ENCODE assay signal across 28 cellular contexts in the genomic region with DNA sequence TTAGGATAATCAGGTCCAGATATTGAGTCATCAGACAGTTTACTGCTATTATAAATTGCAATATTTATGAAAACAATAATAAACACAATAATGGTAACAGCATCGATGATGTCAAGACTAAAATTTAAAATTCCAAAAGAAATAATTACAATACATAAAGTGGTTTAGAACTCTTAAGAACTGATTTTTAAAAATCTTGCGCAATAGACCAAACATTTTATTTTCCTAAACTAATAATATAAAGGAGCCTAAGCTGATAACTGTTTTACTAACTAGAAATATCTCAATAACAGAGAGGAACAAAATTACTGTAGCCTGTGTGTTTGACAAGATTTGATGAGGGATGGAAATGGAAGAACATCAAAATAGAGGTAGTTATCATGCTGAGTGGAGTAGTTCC.
"Had no signal": no experiment of that assay in that cellular context is flagged by ENCODE, and none has a peak within 500 bp of the region (broad histone marks: within the 10 kb centered on the region; RNA-seq: fewer than 3 reads in every experiment).

No MANE protein-coding gene starts in this region.

- H3K27me3 ChIP-seq: neural progenitor cell, ovary, spleen, suprapubic skin, testis, tibial artery, transverse colon, upper lobe of right lung, uterus had no signal

- H3K27ac ChIP-seq: neural progenitor cell, ovary, parathyroid adenoma, psoas muscle, skin epidermis, spleen, suprapubic skin, testis, tibial artery, transverse colon, upper lobe of right lung, uterus had no signal

- DNase-seq: natural killer cell; occipital lobe; ovary; posterior cingulate gyrus; psoas muscle; right cardiac atrium; spleen; stimulated activated CD4-positive, alpha-beta T cell treated with anti-CD3 and anti-CD28 coated beads, Interleukin-12 subunit alpha, Interleukin-12 subunit beta, amount 100 ng/mL, for 4 hours; stimulated activated CD4-positive, alpha-beta T cell treated with anti-CD3 and anti-CD28 coated beads, Interleukin-1b, Interleukin-23, amount 100 ng/mL, for 48 hours; stimulated activated CD4-positive, alpha-beta T cell treated with anti-CD3 and anti-CD28 coated beads, Interleukin-4, amount 100 ng/mL, for 1 hour; stimulated activated CD4-positive, alpha-beta T cell treated with anti-CD3 and anti-CD28 coated beads, Interleukin-4, amount 100 ng/mL, for 4 hours; stimulated activated CD8-positive, alpha-beta memory T cell treated with anti-CD3 and anti-CD28 coated beads, Interleukin-4, amount 100 ng/mL, for 48 hours; stimulated activated naive CD4-positive, alpha-beta T cell; stimulated activated naive CD8-positive, alpha-beta T cell treated with anti-CD3 and anti-CD28 coated beads, Interleukin-15, amount 100 ng/mL, for 72 hours; stimulated activated naive CD8-positive, alpha-beta T cell treated with anti-CD3 and anti-CD28 coated beads, Interleukin-15, Interleukin-2, amounts not matched to agents 100 U/mL and 50 U/mL, for 24 hours; substantia nigra; testis; tibial artery; transverse colon; upper lobe of right lung; uterus had no signal

- H2AFZ ChIP-seq: neural progenitor cell, parathyroid adenoma had no signal

- H3K4me1 ChIP-seq: neural progenitor cell, parathyroid adenoma, psoas muscle, spleen, suprapubic skin, testis, tibial artery, transverse colon, upper lobe of right lung, uterus had no signal

- H3K4me2 ChIP-seq: neural progenitor cell, smooth muscle cell had no signal

- H3K36me3 ChIP-seq: neural progenitor cell, ovary, spleen, suprapubic skin, tibial artery, transverse colon, upper lobe of right lung, uterus had no signal

- H3K9ac ChIP-seq: neural progenitor cell, parathyroid adenoma had no signal

- H3K9me3 ChIP-seq: ovary, psoas muscle, spleen, suprapubic skin, testis, tibial artery, transverse colon, upper lobe of right lung, uterus had no signal

- H3K4me3 ChIP-seq: neural progenitor cell, ovary, psoas muscle, skin epidermis, smooth muscle cell, spleen, suprapubic skin, testis, tibial artery, transverse colon, upper lobe of right lung, uterus had no signal

- ATAC-seq: natural killer cell; psoas muscle; right cardiac atrium; sciatic nerve; stimulated activated memory B cell treated with anti-CD40 and anti-IgM and Interleukin-4, amounts not matched to agents 10 μg/mL and 1 μg/mL and 100 μg/mL, for 72 hours; stimulated activated naive CD8-positive, alpha-beta T cell treated with anti-CD3 and anti-CD28 coated beads, Interleukin-15, amount 100 ng/mL, for 72 hours; stimulated activated naive CD8-positive, alpha-beta T cell treated with anti-CD3 and anti-CD28 coated beads, Interleukin-15, Interleukin-2, amounts not matched to agents 100 U/mL and 50 U/mL, for 24 hours; upper lobe of right lung had no signal
